In genomic region chr3:195711813-195712534, GRCh38 we compare ENCODE assay signal across 27 cellular contexts. TPM values are rescaled to one million over a fixed set of nuclear protein-coding genes. Genes with fewer than 3 reads are reported as not detected.
DNase-seq lines count a peak whose midpoint lies in the region; ATAC-seq, FAIRE-seq and TF ChIP-seq lines count a peak whose summit lies in the region.
"Had no signal": no experiment of that assay in that cellular context is flagged by ENCODE, and none has a peak within 500 bp of the region (broad histone marks: within the 10 kb centered on the region; RNA-seq: fewer than 3 reads in every experiment).

No MANE protein-coding gene starts in this region.

- FAIRE-seq in A549 (lab: Jason Lieb, UNC) = no peak
- FAIRE-seq: frontal cortex had no signal

- no peak overlapping the region for H4K8ac ChIP-seq in neuronal stem cell (ENCODE audit: low read depth, low read length)

- H2AK5ac ChIP-seq in neuronal stem cell (ENCODE audit: low read depth, low read length) = no peak overlapping the region

- no peak overlapping the region for H3K4ac ChIP-seq in neuronal stem cell (ENCODE audit: low read length)

- DNase-seq in A549 (ENCODE audit: low read depth in 1 of 2, low spot score in 1 of 2) (no peak), D341Med (ENCODE audit: low spot score) (peak; percentile 63), memory B cell (ENCODE audit: low spot score in 2 of 2) (no peak), NCI-H1105 (lab: John Stamatoyannopoulos, UW) (no peak), NCI-H2196 treated with DMSO at 0.1 percent for 48 hours (lab: John Stamatoyannopoulos, UW; ENCODE audit: unreplicated experiment) (no peak), neuronal stem cell (ENCODE audit: low spot score) (no peak)
- DNase-seq: activated CD4-positive, alpha-beta memory T cell treated with anti-CD3 and anti-CD28 coated beads for 36 hours; activated naive CD4-positive, alpha-beta T cell; activated T-cell treated with anti-CD3 and anti-CD28 coated beads for 4 hours; esophagus squamous epithelium; HFFc6; Kasumi-1; NCI-H187 treated with DMSO at 0.1 percent for 48 hours; NCI-H524 treated with DMSO at 0.1 percent for 48 hours; right cardiac atrium; SHP77 treated with DMSO at 0.1 percent for 48 hours; stimulated activated CD4-positive, alpha-beta T cell treated with anti-CD3 and anti-CD28 coated beads, Interleukin-2, amount 100 ng/mL, for 48 hours; upper lobe of right lung; WERI-Rb-1 had no signal

- no peak overlapping the region for H2BK5ac ChIP-seq in neuronal stem cell (ENCODE audit: low read length)

- H3K27ac ChIP-seq in A549 (no peak overlapping the region), neuronal stem cell (replicated peaks; ENCODE audit: low read length) (no peak overlapping the region)
- H3K27ac ChIP-seq: BLaER1, esophagus squamous epithelium, neural progenitor cell, suprapubic skin, upper lobe of right lung, WERI-Rb-1 had no signal

- no peak overlapping the region for H3K9ac ChIP-seq in neuronal stem cell (ENCODE audit: low read depth, low read length, poor library complexity)
- H3K9ac ChIP-seq: BLaER1, neural progenitor cell had no signal

- CTCF ChIA-PET in A549 (lab: Yijun Ruan, JAX) = interaction anchor here (1.2 to 1.4 kb wide), 2 partner anchors 138 to 140 kb away, joined by 3 read pairs; no protein-coding TSS in a partner anchor

- no peaks in the 10 kb centered on the region for H3K79me1 ChIP-seq in neuronal stem cell (ENCODE audit: low read depth, low read length)

- H3K9me3 ChIP-seq in A549 (no peaks in the 10 kb centered on the region), neuronal stem cell (replicated peaks in 1 of 2; ENCODE audit: control insufficient read depth in 2 of 2, insufficient read depth in 1 of 2, low read depth in 1 of 2, low read length in 2 of 2) (peaks cover 0 to 5% of the 10 kb centered on the region in 2 donors)
- H3K9me3 ChIP-seq: Caco-2, esophagus squamous epithelium, suprapubic skin, upper lobe of right lung had no signal

- peaks cover 16% of the 10 kb centered on the region for H3K4me1 ChIP-seq in A549
- peaks cover 0 to 1% of the 10 kb centered on the region in 2 donors for H3K4me1 ChIP-seq in neuronal stem cell (ENCODE audit: control insufficient read depth in 2 of 2, insufficient read depth in 1 of 2, low read depth in 1 of 2, low read length in 2 of 2)
- H3K4me1 ChIP-seq: BLaER1, neural progenitor cell, upper lobe of right lung had no signal

- no peak overlapping the region for H3K14ac ChIP-seq in neuronal stem cell (ENCODE audit: low read length)

- H3K4me1 Mint-ChIP-seq in activated T-helper 17 cell treated with anti-CD3 and anti-CD28 coated beads, Interleukin-2, amount 50 U/mL, for 72 hours = peaks cover 11% of the 10 kb centered on the region
- H3K4me1 Mint-ChIP-seq in memory B cell = peaks cover 11% of the 10 kb centered on the region

- no peak overlapping the region for H3K27ac Mint-ChIP-seq in activated T-helper 17 cell treated with anti-CD3 and anti-CD28 coated beads, Interleukin-2, amount 50 U/mL, for 72 hours
- H3K27ac Mint-ChIP-seq in memory B cell = no peak overlapping the region
- H3K27ac Mint-ChIP-seq: activated CD4-positive, alpha-beta memory T cell treated with anti-CD3 and anti-CD28 coated beads for 36 hours; HFFc6; neural progenitor cell had no signal

- H3K4me2 ChIP-seq in A549 (no peak overlapping the region), neuronal stem cell (ENCODE audit: insufficient read depth, low read length, poor library complexity, severe bottlenecking) (no peak overlapping the region)
- H3K4me2 ChIP-seq: BLaER1, neural progenitor cell had no signal

- H3K4me3 Mint-ChIP-seq in activated T-helper 17 cell treated with anti-CD3 and anti-CD28 coated beads, Interleukin-2, amount 50 U/mL, for 72 hours = no peak overlapping the region
- H3K4me3 Mint-ChIP-seq in memory B cell = no peak overlapping the region
- H3K4me3 Mint-ChIP-seq: activated CD4-positive, alpha-beta memory T cell treated with anti-CD3 and anti-CD28 coated beads for 36 hours; HFFc6; neural progenitor cell had no signal

- H3K36me3 ChIP-seq in neuronal stem cell (replicated peaks in 1 of 2; ENCODE audit: control insufficient read depth in 2 of 2, insufficient read depth in 2 of 2, low read length in 2 of 2) = no peaks in the 10 kb centered on the region
- H3K36me3 ChIP-seq: neural progenitor cell, WERI-Rb-1 had no signal

- no peak overlapping the region for H3K18ac ChIP-seq in neuronal stem cell (ENCODE audit: low read length)

- POLR2A ChIA-PET in A549 (lab: Yijun Ruan, JAX) = no interaction called here

- TF ChIP-seq RAD21 in A549 (conservative IDR thresholded peaks at IDR 0.05 in 1 of 2, IDR thresholded peaks at IDR 0.05 in 1 of 2) = no peak

- H3K9me3 Mint-ChIP-seq in activated T-helper 17 cell treated with anti-CD3 and anti-CD28 coated beads, Interleukin-2, amount 50 U/mL, for 72 hours = peaks cover 5% of the 10 kb centered on the region
- peaks cover 1% of the 10 kb centered on the region for H3K9me3 Mint-ChIP-seq in memory B cell
- H3K9me3 Mint-ChIP-seq: activated CD4-positive, alpha-beta memory T cell treated with anti-CD3 and anti-CD28 coated beads for 36 hours; HFFc6 had no signal

- TF ChIP-seq POLR2A in A549 (IDR thresholded peaks at IDR 0.05; ENCODE audit: low read length) = no peak

- H4K91ac ChIP-seq in neuronal stem cell (ENCODE audit: low read depth, low read length, poor library complexity) = no peak overlapping the region

- no peak overlapping the region for H3K4me3 ChIP-seq in A549
- no peak overlapping the region for H3K4me3 ChIP-seq in neuronal stem cell (ENCODE audit: low read length in 2 of 2)
- H3K4me3 ChIP-seq: BLaER1, esophagus squamous epithelium, lung, neural progenitor cell, suprapubic skin, upper lobe of right lung had no signal

- no peak overlapping the region for H2BK12ac ChIP-seq in neuronal stem cell (ENCODE audit: low read length)

- no peak overlapping the region for H3K23ac ChIP-seq in neuronal stem cell (ENCODE audit: low read depth, low read length, poor library complexity)

- H3K27me3 ChIP-seq in neuronal stem cell (ENCODE audit: control insufficient read depth in 3 of 3, insufficient read depth in 3 of 3, low read depth in 1 of 3, low read length in 3 of 3) = peaks cover 0 to 14% (median 0%) of the 10 kb centered on the region in 3 experiments
- H3K27me3 ChIP-seq: BLaER1, esophagus squamous epithelium, neural progenitor cell, suprapubic skin, upper lobe of right lung had no signal

- no peak overlapping the region for H2BK15ac ChIP-seq in neuronal stem cell (ENCODE audit: low read length)

- TF ChIP-seq CTCF in A549 (IDR thresholded peaks at IDR 0.05) = no peak

- H2BK120ac ChIP-seq in neuronal stem cell (ENCODE audit: low read depth, low read length) = no peak overlapping the region

- H2AFZ ChIP-seq in neuronal stem cell (ENCODE audit: low read length) = no peak overlapping the region
- H2AFZ ChIP-seq: neural progenitor cell had no signal

- no peak for TF ChIP-seq EP300 in A549 (IDR thresholded peaks at IDR 0.05)

- H3K27me3 Mint-ChIP-seq in activated T-helper 17 cell treated with anti-CD3 and anti-CD28 coated beads, Interleukin-2, amount 50 U/mL, for 72 hours = no peaks in the 10 kb centered on the region
- H3K27me3 Mint-ChIP-seq in memory B cell = peaks cover 2% of the 10 kb centered on the region
- H3K27me3 Mint-ChIP-seq: activated CD4-positive, alpha-beta memory T cell treated with anti-CD3 and anti-CD28 coated beads for 36 hours had no signal

- peak; percentile 34 to 42; a peak in 5 of 6 replicates for ATAC-seq in A549
- ATAC-seq in activated T-helper 17 cell treated with anti-CD3 and anti-CD28 coated beads, Interleukin-2, amount 50 U/mL, for 72 hours (replicated peaks) = peak; percentile 26
- ATAC-seq in memory B cell (ENCODE audit: low read depth) = peak; percentile 24
- ATAC-seq in GM21717 (IDR thresholded peaks at IDR 0.05; ENCODE audit: unreplicated experiment) = no peak

- WGBS in A549 (ENCODE audit: missing lambda C conversion rate) = 83% methylated on average over 12 of the region's 12 CpGs
- no CpG with 5 or more reads among the region's 12 CpGs for WGBS in neuronal stem cell (ENCODE audit: extremely low coverage in 2 of 2, insufficient read length in 2 of 2, insufficient replicate concordance in 1 of 2), 2 donors

- H3K36me3 Mint-ChIP-seq in activated T-helper 17 cell treated with anti-CD3 and anti-CD28 coated beads, Interleukin-2, amount 50 U/mL, for 72 hours (ENCODE audit: low read depth) = peaks cover 47% of the 10 kb centered on the region
- H3K36me3 Mint-ChIP-seq in memory B cell = peaks cover 47% of the 10 kb centered on the region

TF ChIP-seq in A549, 52 proteins besides CTCF, POLR2A, EP300 and RAD21:
- TF ChIP-seq RCOR1 (IDR thresholded peaks at IDR 0.05; ENCODE audit: low read depth, low read length) = no peak
- TF ChIP-seq SREBF2 (IDR thresholded peaks at IDR 0.05) = no peak
- TF ChIP-seq HOXB13 (CRISPR knock-in tag; IDR thresholded peaks at IDR 0.05; ENCODE audit: low read depth) = no peak
- TF ChIP-seq MAX (IDR thresholded peaks at IDR 0.05) = no peak
- no peak for TF ChIP-seq HOXA7 (CRISPR knock-in tag; IDR thresholded peaks at IDR 0.05)
- TF ChIP-seq NPAS2 (CRISPR knock-in tag; IDR thresholded peaks at IDR 0.05; ENCODE audit: borderline replicate concordance) = no peak
- no peak for TF ChIP-seq NFE2L2 (conservative IDR thresholded peaks at IDR 0.05; ENCODE audit: low read length)
- TF ChIP-seq, protein P1, sequence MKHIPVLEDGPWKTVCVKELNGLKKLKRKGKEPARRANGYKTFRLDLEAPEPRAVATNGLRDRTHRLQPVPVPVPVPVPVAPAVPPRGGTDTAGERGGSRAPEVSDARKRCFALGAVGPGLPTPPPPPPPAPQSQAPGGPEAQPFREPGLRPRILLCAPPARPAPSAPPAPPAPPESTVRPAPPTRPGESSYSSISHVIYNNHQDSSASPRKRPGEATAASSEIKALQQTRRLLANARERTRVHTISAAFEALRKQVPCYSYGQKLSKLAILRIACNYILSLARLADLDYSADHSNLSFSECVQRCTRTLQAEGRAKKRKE (CRISPR knock-in tag; IDR thresholded peaks at IDR 0.05; ENCODE audit: low read depth) = no peak
- no peak for TF ChIP-seq JUN (IDR thresholded peaks at IDR 0.05)
- TF ChIP-seq ESRRA (IDR thresholded peaks at IDR 0.05; ENCODE audit: borderline replicate concordance, low read length) = no peak
- TF ChIP-seq CBX8 (IDR thresholded peaks at IDR 0.05) = no peak

RNA-seq across cellular contexts. Expression of gene MUC20, which starts 8.8 kb away (rescaled TPM):
- polyA plus RNA-seq in A549 (2011; rRNA removed) (0.44 and 0.65 TPM in 2 replicates), A549 (2017; fragmentation: RNase III; extraction: RNeasy Plus Mini Kit Qiagen cat#74134 plus additional on column Dnase treatment) (0.76 to 0.95 TPM (median 0.87 TPM) in 3 replicates)
- polyA plus RNA-seq in A549 (2012; cell fraction: cytosol; rRNA removed) = 0.21 and 0.26 TPM in 2 replicates
- 2.3 and 3.2 TPM in 2 replicates for polyA plus RNA-seq in A549 (2012; cell fraction: nucleus; rRNA removed)
- 0.54 and 0.58 TPM in 2 replicates for polyA minus RNA-seq in A549 (2011; rRNA and poly(A)+ RNA removed)
- 10 to 100 TPM in 1 of 2 donors, 1 to 10 TPM in 1; 3.8 to 14.4 TPM for total RNA-seq in activated T-helper 17 cell treated with anti-CD3 and anti-CD28 coated beads, Interleukin-2, amount 50 U/mL, for 72 hours
- 1.2 TPM for polyA plus RNA-seq in neuronal stem cell (2013, experiment 1 of 2)
- 1.3 TPM for polyA plus RNA-seq in neuronal stem cell (2013, experiment 2 of 2)
